In genomic region chr5:142024771-142025304, GRCh38 we compare ENCODE assay signal across 8 cellular contexts. TPM values are rescaled to one million over a fixed set of nuclear protein-coding genes. Genes with fewer than 3 reads are reported as not detected.
A peak's percentile ranks its signal among the peaks of the same experiment; 100 is the strongest.
DNase-seq lines count a peak whose midpoint lies in the region; ATAC-seq and TF ChIP-seq lines count a peak whose summit lies in the region.

No MANE protein-coding gene starts in this region.

- WGBS in IMR-90 (ENCODE audit: extremely low coverage in 2 of 2, insufficient read length in 1 of 2), 2 experiments, result 0% methylated on average over 8 of the region's 26 CpGs; no CpG with 5 or more reads in 1 of the 2 experiments

- peak overlapping the region; percentile 77 for H3K4ac ChIP-seq in IMR-90 (ENCODE audit: low read depth, low read length)

- CTCF ChIA-PET in IMR-90 (lab: Yijun Ruan, JAX), result interaction anchor here (1.0 to 1.3 kb wide), 4 partner anchors 9 to 15 kb away, joined by 3 to 9 read pairs (median 4); no protein-coding TSS in a partner anchor

- H3K36me3 ChIP-seq in IMR-90 (ENCODE audit: control insufficient read depth, insufficient read depth, low read length) (no peaks in the 10 kb centered on the region), mucosa of rectum (ENCODE audit: control insufficient read depth in 2 of 2, insufficient read depth in 2 of 2, low read length in 2 of 2) (no peaks in the 10 kb centered on the region)

- peak overlapping the region; percentile 39 for H3K23ac ChIP-seq in IMR-90 (ENCODE audit: low read depth, low read length)

- peak overlapping the region; percentile 52; the same call in 1 of the 3 replicates for H2BK15ac ChIP-seq in IMR-90 (ENCODE audit: low read depth, low read length)

- H3K9me1 ChIP-seq in IMR-90 (ENCODE audit: insufficient read depth, low read length), result no peaks in the 10 kb centered on the region

- H3K27me3 ChIP-seq in IMR-90 (ENCODE audit: control insufficient read depth, insufficient read depth, low read length) (peaks cover 5% of the 10 kb centered on the region), mucosa of rectum (ENCODE audit: control insufficient read depth in 2 of 2, insufficient read depth in 2 of 2, low read length in 2 of 2) (no peaks in the 10 kb centered on the region)

- peak overlapping the region; percentile 89 for H3K4me2 ChIP-seq in IMR-90 (ENCODE audit: low read depth, low read length)

- H2BK20ac ChIP-seq in IMR-90 (ENCODE audit: low read depth, low read length), result peak overlapping the region; percentile 36; the same call in 1 of the 2 replicates

- peak overlapping the region; percentile 68 for H3K14ac ChIP-seq in IMR-90 (replicated peaks; ENCODE audit: low read depth, low read length)

- dilution Hi-C loops in IMR-90 (cut with HindIII; ENCODE audit: low sequenced_read_pairs, unreplicated experiment), result no loop called here

- peak; percentile 76 for DNase-seq in DMS153 (lab: John Stamatoyannopoulos, UW)
- peak; percentile 80 for DNase-seq in IMR-90
- DNase-seq in OCI-M2 (lab: John Stamatoyannopoulos, UW; ENCODE audit: unreplicated experiment), result peak; percentile 60
- DNase-seq in activated T-cell treated with anti-CD3 and anti-CD28 coated beads, Interleukin-2, amount 50 U/mL, for 1 hour, result peak; percentile 81
- peak; percentile 82 to 87 for DNase-seq in erythroblast (lab: John Stamatoyannopoulos, UW)
- DNase-seq in stimulated activated CD8-positive, alpha-beta memory T cell treated with anti-CD3 and anti-CD28 coated beads, Interleukin-4, amount 100 ng/mL, for 24 hours (ENCODE audit: low read depth), result peak; percentile 72

- TF ChIP-seq RAD21 in IMR-90 (IDR thresholded peaks at IDR 0.05; ENCODE audit: low read length), result no peak

- no peaks in the 10 kb centered on the region; the same call in 1 of the 2 replicates for H3K9me3 ChIP-seq in IMR-90 (ENCODE audit: control insufficient read depth, insufficient read depth, low read length)
- no peaks in the 10 kb centered on the region for H3K9me3 ChIP-seq in mucosa of rectum (ENCODE audit: control insufficient read depth in 2 of 2, low read length in 2 of 2)

- H3K9ac ChIP-seq in IMR-90 (ENCODE audit: low read depth, low read length) (peak overlapping the region; percentile 92), mucosa of rectum (ENCODE audit: low read depth in 1 of 2, low read length in 2 of 2) (peak overlapping the region; percentile 62 to 68)

- in situ Hi-C loops in IMR-90 (cut with MboI; ENCODE audit: low sequenced_read_pairs), result no loop called here

- peak overlapping the region; percentile 87 for H2AFZ ChIP-seq in IMR-90 (replicated peaks; ENCODE audit: low read length, poor library complexity)

- no peak for TF ChIP-seq POLR2A in IMR-90 (IDR thresholded peaks at IDR 0.05; ENCODE audit: low read depth, low read length)
- TF ChIP-seq POLR2A in erythroblast (IDR thresholded peaks at IDR 0.05; ENCODE audit: low read length), result peak; percentile 51

- no peak overlapping the region for H2AK5ac ChIP-seq in IMR-90 (ENCODE audit: low read depth, low read length)

- ATAC-seq in GM21576 (IDR thresholded peaks at IDR 0.05; ENCODE audit: unreplicated experiment), result peak; percentile 100
- peak; percentile 100 for ATAC-seq in IMR-90 (ENCODE audit: low read depth)

- peak overlapping the region; percentile 98 for H3K18ac ChIP-seq in IMR-90 (ENCODE audit: low read depth, low read length)

- H4K5ac ChIP-seq in IMR-90 (ENCODE audit: low read depth, low read length), result peak overlapping the region; percentile 97

- no peak for TF ChIP-seq CTCF in IMR-90 (conservative IDR thresholded peaks at IDR 0.05; ENCODE audit: low read depth, low read length)

- H2AK9ac ChIP-seq in IMR-90 (replicated peaks; ENCODE audit: low read depth, low read length, poor library complexity), result no peak overlapping the region

- H3K27ac ChIP-seq in IMR-90 (ENCODE audit: insufficient read depth, low read length) (peak overlapping the region; percentile 99), mucosa of rectum (ENCODE audit: low read depth in 2 of 2, low read length in 2 of 2) (peak overlapping the region; percentile 56 to 76)

- no peaks in the 10 kb centered on the region for H4K20me1 ChIP-seq in IMR-90 (ENCODE audit: insufficient read depth, low read length)

- H2BK120ac ChIP-seq in IMR-90 (ENCODE audit: low read depth, low read length), result peak overlapping the region; percentile 82

- peak overlapping the region; percentile 90 for H2BK5ac ChIP-seq in IMR-90 (ENCODE audit: low read depth, low read length, poor library complexity, severe bottlenecking)

- BruUV-seq in IMR-90 (replicated peaks; lab: Mats Ljungman, UMichigan), result no TSS peak

- POLR2A ChIA-PET in IMR-90 (lab: Charles Lee; ENCODE audit: unreplicated experiment), result no interaction called here

- peak overlapping the region; percentile 83 for H4K91ac ChIP-seq in IMR-90 (ENCODE audit: insufficient read depth, low read depth, low read length)

- intact Hi-C loops in IMR-90 (cut with micrococcal nuclease), result no loop called here

- H3K56ac ChIP-seq in IMR-90 (ENCODE audit: extremely low read depth, insufficient read depth, low read length), result peak overlapping the region; percentile 82; the same call in 1 of the 2 replicates

- H4K8ac ChIP-seq in IMR-90 (ENCODE audit: low read depth in 2 of 2, low read length in 2 of 2), result peak overlapping the region; percentile 87 to 97

- H3K4me3 ChIP-seq in IMR-90 (ENCODE audit: insufficient read depth, low read depth, low read length) (peak overlapping the region; percentile 71), mucosa of rectum (ENCODE audit: low read length in 2 of 2) (peak overlapping the region; percentile 75 to 82)

- H3K79me1 ChIP-seq in IMR-90 (ENCODE audit: low read depth in 1 of 2, low read length in 2 of 2), result no peaks in the 10 kb centered on the region

- H3K4me1 ChIP-seq in IMR-90 (ENCODE audit: control insufficient read depth, insufficient read depth, low read length) (no peaks in the 10 kb centered on the region), mucosa of rectum (ENCODE audit: control insufficient read depth in 2 of 2, insufficient read depth in 2 of 2, low read length in 2 of 2) (peaks cover 0 to 3% of the 10 kb centered on the region in 2 donors)

TF ChIP-seq in IMR-90, 13 proteins besides CTCF, POLR2A, EP300 and RAD21:
- TF ChIP-seq CHD1 (IDR thresholded peaks at IDR 0.05; ENCODE audit: low read depth, low read length) (no peak), FOS (IDR thresholded peaks at IDR 0.05; ENCODE audit: low read depth, low read length) (no peak), MAFK (IDR thresholded peaks at IDR 0.05; ENCODE audit: low read depth, low read length) (peak; percentile 49), BHLHE40 (IDR thresholded peaks at IDR 0.05; ENCODE audit: low read depth, low read length) (no peak), CEBPB (IDR thresholded peaks at IDR 0.05; ENCODE audit: low read depth, low read length) (0 out of 2 replicates have a peak, but pooled peaks have one; percentile 11)

RNA-seq across cellular contexts. Expression of gene GNPDA1, which starts 12.0 kb away (rescaled TPM):
- total RNA-seq in IMR-90 (2012; rRNA removed), result 50.5 and 60.6 TPM in 2 replicates
- polyA plus RNA-seq in IMR-90 (2012; rRNA removed), result 19.6 and 23.1 TPM in 2 replicates
- 11.2 and 22.3 TPM in 2 replicates for polyA plus RNA-seq in IMR-90 (2012; cell fraction: cytosol; rRNA removed)
- 17.9 and 21.4 TPM in 2 replicates for polyA plus RNA-seq in IMR-90 (2012; cell fraction: nucleus; rRNA removed; ENCODE audit: low replicate concordance)

RNA-seq across cellular contexts. Expression of gene RNF14, which starts 55.9 kb away (rescaled TPM):
- total RNA-seq in IMR-90 (2012; rRNA removed), result 78.6 and 106 TPM in 2 replicates
- polyA plus RNA-seq in IMR-90 (2012; rRNA removed), result 27.0 and 36.1 TPM in 2 replicates
- 11.7 and 16.9 TPM in 2 replicates for polyA plus RNA-seq in IMR-90 (2012; cell fraction: cytosol; rRNA removed)
- 5.1 and 20.8 TPM in 2 replicates for polyA plus RNA-seq in IMR-90 (2012; cell fraction: nucleus; rRNA removed; ENCODE audit: low replicate concordance)

Comparison
In these comparisons a context has a peak if more than half of its experiments do, and no peak if none do; other contexts are left out.
1. Peak in every context shown above with its lines: DNase-seq, ATAC-seq, H3K4me3 ChIP-seq and H3K27ac ChIP-seq.